In the genomic region with DNA sequence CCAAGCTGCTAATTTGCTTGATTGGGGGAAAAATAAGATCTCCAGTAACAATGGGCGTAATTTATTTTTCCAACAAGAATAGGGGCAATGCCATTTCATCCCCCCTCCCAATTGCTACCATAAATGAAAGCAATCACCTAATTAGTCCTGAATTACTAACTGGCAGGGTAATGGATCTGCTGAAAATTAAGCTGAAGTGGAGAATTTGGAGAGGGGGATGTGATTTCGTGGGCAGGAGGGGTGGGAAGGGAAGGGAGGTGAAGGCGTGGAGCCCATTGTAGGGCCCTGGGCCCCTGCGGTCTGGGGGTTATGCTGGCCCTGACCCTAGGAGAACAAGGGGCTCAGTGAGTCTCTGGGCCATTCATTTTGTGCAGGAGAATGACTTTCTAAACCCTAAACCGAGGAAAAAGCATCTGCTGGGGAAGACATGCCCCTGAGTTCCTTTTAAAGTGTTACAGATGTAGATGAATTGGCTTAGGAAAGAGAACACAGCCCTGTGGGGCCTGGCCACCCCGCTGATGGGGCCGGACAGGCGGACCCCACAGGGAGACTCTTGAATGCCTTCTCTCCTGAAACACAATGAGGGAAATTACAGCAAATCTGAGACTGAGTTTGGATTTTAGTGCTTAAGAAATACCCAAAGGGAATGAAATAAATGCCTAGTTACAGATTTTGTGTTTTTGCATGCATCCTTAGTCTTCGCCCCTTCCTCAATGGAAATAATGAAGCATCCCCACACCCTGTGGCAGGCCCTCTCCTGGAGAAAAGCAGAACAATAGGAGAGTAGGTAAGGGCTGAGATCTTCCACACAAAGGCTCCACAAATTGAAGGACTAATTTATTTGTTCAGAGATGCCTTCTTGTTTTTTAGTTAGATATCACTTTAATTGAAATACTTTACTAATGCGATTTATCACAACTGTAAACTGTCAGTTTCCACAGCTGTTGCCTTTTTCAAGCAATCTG, we compare ENCODE assay signal across 14 cellular contexts.
A peak's percentile ranks its signal among the peaks of the same experiment; 100 is the strongest.
DNase-seq lines count a peak whose midpoint lies in the region; ATAC-seq and TF ChIP-seq lines count a peak whose summit lies in the region.
"Had no signal": no experiment of that assay in that cellular context is flagged by ENCODE, and none has a peak within 500 bp of the region (broad histone marks: within the 10 kb centered on the region; RNA-seq: fewer than 3 reads in every experiment).

No MANE protein-coding gene starts in this region.

- 78 to 85% (median 79%) methylated on average over 10 of the region's 10 CpGs for WGBS in heart left ventricle, 4 donors

- H3K4me3 Mint-ChIP-seq in nephron progenitor cell, result peak overlapping the region; percentile 71
- H3K4me3 Mint-ChIP-seq: CD4-positive, alpha-beta T cell; stimulated activated memory B cell treated with anti-CD40 and anti-IgM and Interleukin-4, amounts not matched to agents 10 μg/mL and 1 μg/mL and 100 μg/mL, for 72 hours had no signal

- no peak for TF ChIP-seq POLR2A in heart left ventricle (IDR thresholded peaks at IDR 0.05)

- no peak overlapping the region for H3K27ac Mint-ChIP-seq in nephron progenitor cell
- H3K27ac Mint-ChIP-seq in activated naive CD4-positive, alpha-beta T cell treated with anti-CD3 and anti-CD28 coated beads, Interleukin-2, amount 50 U/mL, for 72 hours, result no peak overlapping the region
- H3K27ac Mint-ChIP-seq: CD4-positive, alpha-beta T cell; stimulated activated memory B cell treated with anti-CD40 and anti-IgM and Interleukin-4, amounts not matched to agents 10 μg/mL and 1 μg/mL and 100 μg/mL, for 72 hours had no signal

- DNase-seq in EH (ENCODE audit: low read depth) (peak; percentile 13), Kasumi-1 (lab: John Stamatoyannopoulos, UW) (peak; percentile 7 to 14), brain microvascular endothelial cell (no peak), nephron progenitor cell (no peak), NCI-H2029 treated with DMSO at 0.1 percent for 48 hours (lab: John Stamatoyannopoulos, UW) (no peak), heart left ventricle (no peak)
- DNase-seq in activated CD4-positive, alpha-beta T cell treated with anti-CD3 and anti-CD28 coated beads for 48 hours, result no peak
- DNase-seq in activated naive CD4-positive, alpha-beta T cell treated with anti-CD3 and anti-CD28 coated beads, Interleukin-2, amount 50 U/mL, for 72 hours (ENCODE audit: low spot score in 2 of 2), result no peak
- DNase-seq: GF-D8 had no signal

- peaks cover 0 to 10% (median 0%) of the 10 kb centered on the region in 12 donors for H3K4me1 ChIP-seq in heart left ventricle

- H3K27ac ChIP-seq in brain microvascular endothelial cell (no peak overlapping the region), heart left ventricle (no peak overlapping the region)
- H3K27ac ChIP-seq: gastrocnemius medialis, sigmoid colon, WERI-Rb-1 had no signal

- ATAC-seq in activated naive CD4-positive, alpha-beta T cell treated with anti-CD3 and anti-CD28 coated beads, Interleukin-2, amount 50 U/mL, for 72 hours, result no peak
- ATAC-seq in heart left ventricle, result no peak

- H3K27me3 ChIP-seq in brain microvascular endothelial cell (replicated peaks), result no peaks in the 10 kb centered on the region
- peaks cover 0 to 5% (median 0%) of the 10 kb centered on the region in 9 donors for H3K27me3 ChIP-seq in heart left ventricle
- H3K27me3 ChIP-seq: gastrocnemius medialis, sigmoid colon had no signal

- in situ Hi-C loops in brain microvascular endothelial cell (cut with HindIII; ENCODE audit: low pct_ligation_motif_present, low sequenced_read_pairs), result no loop called here

- peaks cover 69% of the 10 kb centered on the region for H3K4me1 Mint-ChIP-seq in nephron progenitor cell
- H3K4me1 Mint-ChIP-seq: stimulated activated memory B cell treated with anti-CD40 and anti-IgM and Interleukin-4, amounts not matched to agents 10 μg/mL and 1 μg/mL and 100 μg/mL, for 72 hours had no signal

- H3K36me3 ChIP-seq in brain microvascular endothelial cell (replicated peaks), result no peaks in the 10 kb centered on the region
- H3K36me3 ChIP-seq in heart left ventricle, result no peaks in the 10 kb centered on the region
- H3K36me3 ChIP-seq: gastrocnemius medialis, sigmoid colon, WERI-Rb-1 had no signal

- TF ChIP-seq CTCF in brain microvascular endothelial cell (IDR thresholded peaks at IDR 0.05; ENCODE audit: low read depth, low read length, missing control alignments) (peak; percentile 31), nephron progenitor cell (IDR thresholded peaks at IDR 0.05) (no peak), heart left ventricle (IDR thresholded peaks at IDR 0.05) (no peak)

- intact Hi-C loops in heart left ventricle (cut with DNase I), result no loop called here

- H3K4me3 ChIP-seq in brain microvascular endothelial cell (ENCODE audit: low read depth, low read length) (no peak overlapping the region), heart left ventricle (no peak overlapping the region)

- H3K27me3 Mint-ChIP-seq in nephron progenitor cell (ENCODE audit: low read depth, poor library complexity), result peaks cover 3% of the 10 kb centered on the region

- H3K9me3 ChIP-seq in heart left ventricle, result no peaks in the 10 kb centered on the region
- H3K9me3 ChIP-seq: gastrocnemius medialis, sigmoid colon had no signal

- H3K9me3 Mint-ChIP-seq in nephron progenitor cell, result no peaks in the 10 kb centered on the region
- no peaks in the 10 kb centered on the region for H3K9me3 Mint-ChIP-seq in activated naive CD4-positive, alpha-beta T cell treated with anti-CD3 and anti-CD28 coated beads, Interleukin-2, amount 50 U/mL, for 72 hours
- H3K9me3 Mint-ChIP-seq: CD4-positive, alpha-beta T cell; stimulated activated memory B cell treated with anti-CD40 and anti-IgM and Interleukin-4, amounts not matched to agents 10 μg/mL and 1 μg/mL and 100 μg/mL, for 72 hours had no signal

- H3K36me3 Mint-ChIP-seq in nephron progenitor cell (ENCODE audit: low read depth), result no peaks in the 10 kb centered on the region
- H3K36me3 Mint-ChIP-seq in activated naive CD4-positive, alpha-beta T cell treated with anti-CD3 and anti-CD28 coated beads, Interleukin-2, amount 50 U/mL, for 72 hours, result no peaks in the 10 kb centered on the region
- H3K36me3 Mint-ChIP-seq: stimulated activated memory B cell treated with anti-CD40 and anti-IgM and Interleukin-4, amounts not matched to agents 10 μg/mL and 1 μg/mL and 100 μg/mL, for 72 hours had no signal

Comparison
In these comparisons a context has a peak if more than half of its experiments do, and no peak if none do; other contexts are left out.
1. DNase-seq: peak in EH (single experiment) and Kasumi-1 (2 of 2); none in brain microvascular endothelial cell (single experiment), nephron progenitor cell (single experiment), NCI-H2029 treated with DMSO at 0.1 percent for 48 hours (single experiment), activated CD4-positive, alpha-beta T cell treated with anti-CD3 and anti-CD28 coated beads for 48 hours (single experiment), activated naive CD4-positive, alpha-beta T cell treated with anti-CD3 and anti-CD28 coated beads, Interleukin-2, amount 50 U/mL, for 72 hours (0 of 2) and heart left ventricle (0 of 5).